In genomic region chr11:75532200-75532972, GRCh38 we compare ENCODE assay signal across 8 cellular contexts. TPM values are rescaled to one million over a fixed set of nuclear protein-coding genes. Genes with fewer than 3 reads are reported as not detected.
DNase-seq lines count a peak whose midpoint lies in the region; ATAC-seq and TF ChIP-seq lines count a peak whose summit lies in the region.

No MANE protein-coding gene starts in this region.

- no peaks in the 10 kb centered on the region for H3K27me3 ChIP-seq in BE2C
- H3K27me3 ChIP-seq in left lung = no peaks in the 10 kb centered on the region

- H3K27me3 Mint-ChIP-seq in chondrocyte (ENCODE audit: low read depth) = no peaks in the 10 kb centered on the region

- no peak overlapping the region for H3K4me3 Mint-ChIP-seq in chondrocyte (ENCODE audit: unreplicated experiment)

- H3K36me3 Mint-ChIP-seq in chondrocyte (ENCODE audit: low read depth) = no peaks in the 10 kb centered on the region

- CTCF ChIA-PET in HEK293 (lab: Yijun Ruan, JAX) = interaction anchor here (0.5 to 10.3 kb wide), 39 partner anchors 8 to 850 kb away, joined by 3 to 264 read pairs (median 4); no protein-coding TSS in a partner anchor

- H3K9me3 Mint-ChIP-seq in chondrocyte (ENCODE audit: low read depth) = no peaks in the 10 kb centered on the region

- no peak overlapping the region for H3K27ac ChIP-seq in HEK293 (ENCODE audit: extremely low read depth, low read depth, low read length)
- H3K27ac ChIP-seq in left lung = no peak overlapping the region

- ATAC-seq in left lung (peak; percentile 95), GM19023 (IDR thresholded peaks at IDR 0.05; ENCODE audit: unreplicated experiment) (no peak)

- H3K4me1 Mint-ChIP-seq in chondrocyte (ENCODE audit: low read depth) = peaks cover 14% of the 10 kb centered on the region

- H3K4me1 ChIP-seq in BE2C (peaks cover 3% of the 10 kb centered on the region; the same call in 1 of the 2 replicates), HEK293 (ENCODE audit: control insufficient read depth, insufficient read depth, low read length) (no peaks in the 10 kb centered on the region), left lung (no peaks in the 10 kb centered on the region)

- TF ChIP-seq CTCF in BE2C (IDR thresholded peaks at IDR 0.05; ENCODE audit: low read depth, low read length) (peak; percentile 92), HEK293 (tag by site-specific recombination; IDR thresholded peaks at IDR 0.05) (peak; percentile 60; the same call in 1 of the 2 replicates), chondrocyte (IDR thresholded peaks at IDR 0.05) (peak; percentile 100), left lung (IDR thresholded peaks at IDR 0.05) (peak; percentile 79 to 80)

- no peak overlapping the region for H3K27ac Mint-ChIP-seq in chondrocyte (ENCODE audit: unreplicated experiment)

- POLR2A ChIA-PET in HEK293 (lab: Yijun Ruan, JAX) = interaction anchor here (0.7 to 1.1 kb wide), 2 partner anchors 90 to 133 kb away, joined by 4 to 6 read pairs; partner anchors contain the start of gene RPS3

- intact Hi-C loops in left lung (cut with DNase I) = loop anchor here in 1 of 2 donors (5.0 kb wide), 1 partner anchor 85 kb away; no protein-coding TSS in a partner anchor

- H3K4me3 ChIP-seq in BE2C (ENCODE audit: low read depth, low read length) = no peak overlapping the region
- H3K4me3 ChIP-seq in HEK293 (ENCODE audit: low read depth, low read length) = no peak overlapping the region
- H3K4me3 ChIP-seq in left lung = no peak overlapping the region

- H3K9me3 ChIP-seq in BE2C = no peaks in the 10 kb centered on the region
- no peaks in the 10 kb centered on the region for H3K9me3 ChIP-seq in HEK293 (ENCODE audit: control insufficient read depth, insufficient read depth, low read depth, low read length)
- no peaks in the 10 kb centered on the region for H3K9me3 ChIP-seq in left lung

- DNase-seq in BE2C (peak; percentile 72), NCI-H510A treated with DMSO at 0.1 percent for 48 hours (lab: John Stamatoyannopoulos, UW) (peak; percentile 74), chondrocyte (ENCODE audit: low spot score) (no peak), left lung (peak; percentile 73 to 81)
- DNase-seq in activated CD4-positive, alpha-beta T cell treated with anti-CD3 and anti-CD28 coated beads for 1 hour = peak; percentile 72
- peak; percentile 61 to 71 (median 68) for DNase-seq in stimulated activated CD4-positive, alpha-beta T cell treated with anti-CD3 and anti-CD28 coated beads, TNF-alpha, amount 100 ng/mL, for 48 hours (ENCODE audit: low read depth in 3 of 3)

- H3K36me3 ChIP-seq in BE2C (no peaks in the 10 kb centered on the region), HEK293 (ENCODE audit: control insufficient read depth in 2 of 2, insufficient read depth in 1 of 2, low read length in 2 of 2) (no peaks in the 10 kb centered on the region), left lung (no peaks in the 10 kb centered on the region)

TF ChIP-seq in HEK293, 187 proteins besides CTCF, POLR2A, EP300 and RAD21:
- TF ChIP-seq ZNF600 (tag by site-specific recombination; IDR thresholded peaks at IDR 0.05) = 0 out of 2 replicates have a peak, but pooled peaks have one; percentile 18
- TF ChIP-seq KLF9 (tag by site-specific recombination; IDR thresholded peaks at IDR 0.05; ENCODE audit: low read depth) = peak; percentile 54; the same call in 1 of the 2 replicates
- no peak for TF ChIP-seq ZNF221 (tag by site-specific recombination; IDR thresholded peaks at IDR 0.05; ENCODE audit: borderline replicate concordance)
- no peak for TF ChIP-seq ZFP41 (tag by site-specific recombination; IDR thresholded peaks at IDR 0.05; ENCODE audit: borderline replicate concordance)
- TF ChIP-seq KLF1 (tag by site-specific recombination; IDR thresholded peaks at IDR 0.05) = peak; percentile 65
- TF ChIP-seq ZNF114 (tag by site-specific recombination; IDR thresholded peaks at IDR 0.05) = no peak
- TF ChIP-seq ZNF426 (tag by site-specific recombination; IDR thresholded peaks at IDR 0.05) = no peak
- TF ChIP-seq ZNF660 (tag by site-specific recombination; IDR thresholded peaks at IDR 0.05) = 0 out of 2 replicates have a peak, but pooled peaks have one; percentile 33
- TF ChIP-seq ZBTB44 (tag by site-specific recombination; IDR thresholded peaks at IDR 0.05) = 0 out of 2 replicates have a peak, but pooled peaks have one; percentile 7
- peak; percentile 82 for TF ChIP-seq ZNF654 (tag by site-specific recombination; IDR thresholded peaks at IDR 0.05; ENCODE audit: low read depth)
- TF ChIP-seq, protein P1, sequence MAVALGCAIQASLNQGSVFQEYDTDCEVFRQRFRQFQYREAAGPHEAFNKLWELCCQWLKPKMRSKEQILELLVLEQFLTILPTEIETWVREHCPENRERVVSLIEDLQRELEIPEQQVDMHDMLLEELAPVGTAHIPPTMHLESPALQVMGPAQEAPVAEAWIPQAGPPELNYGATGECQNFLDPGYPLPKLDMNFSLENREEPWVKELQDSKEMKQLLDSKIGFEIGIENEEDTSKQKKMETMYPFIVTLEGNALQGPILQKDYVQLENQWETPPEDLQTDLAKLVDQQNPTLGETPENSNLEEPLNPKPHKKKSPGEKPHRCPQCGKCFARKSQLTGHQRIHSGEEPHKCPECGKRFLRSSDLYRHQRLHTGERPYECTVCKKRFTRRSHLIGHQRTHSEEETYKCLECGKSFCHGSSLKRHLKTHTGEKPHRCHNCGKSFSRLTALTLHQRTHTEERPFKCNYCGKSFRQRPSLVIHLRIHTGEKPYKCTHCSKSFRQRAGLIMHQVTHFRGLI (tag by site-specific recombination; IDR thresholded peaks at IDR 0.05) = no peak
- TF ChIP-seq ZNF571 (tag by site-specific recombination; IDR thresholded peaks at IDR 0.05) = no peak
- TF ChIP-seq ZSCAN30 (tag by site-specific recombination; IDR thresholded peaks at IDR 0.05) = peak; percentile 97

RNA-seq across cellular contexts. Expression of gene GDPD5, which starts 6.6 kb away (rescaled TPM):
- 18.0 TPM for polyA plus RNA-seq in BE2C (2012; ENCODE audit: insufficient read depth, insufficient read length, low read depth)
- total RNA-seq in chondrocyte (8.9 to 12.6 TPM (median 11.3 TPM) in 3 replicates), left lung (10 to 100 TPM; 10.5 to 15.5 TPM)

RNA-seq across cellular contexts. Expression of gene SERPINH1, which starts 29.7 kb away (rescaled TPM):
- polyA plus RNA-seq in BE2C (2012; ENCODE audit: insufficient read depth, insufficient read length, low read depth) = 387 TPM
- total RNA-seq in chondrocyte (1,000 to 1,204 TPM (median 1,170 TPM) in 3 replicates), left lung (100 to 1,000 TPM; 358 to 516 TPM)
